24 cellular contexts compared by ENCODE assay signal in the genomic region with DNA sequence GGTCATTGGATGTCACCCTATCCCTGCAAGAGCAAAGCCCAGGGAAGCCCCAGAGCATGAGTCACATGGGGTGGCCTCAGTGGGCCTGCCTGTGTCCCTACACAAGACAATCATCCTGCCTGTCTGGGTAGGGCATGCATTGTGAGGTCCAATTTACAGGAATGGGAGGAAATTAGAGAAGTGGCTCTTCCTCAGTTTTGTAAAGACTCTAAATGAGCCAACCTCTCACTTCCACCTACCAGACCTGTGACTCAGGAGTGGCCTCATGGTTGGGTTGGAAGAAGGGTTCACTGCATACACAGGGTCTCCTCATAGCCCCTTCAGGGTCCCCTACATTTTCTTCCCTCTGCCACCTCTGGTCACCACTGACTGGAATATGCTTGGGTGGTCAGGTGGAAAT.
"Had no signal": no experiment of that assay in that cellular context is flagged by ENCODE, and none has a peak within 500 bp of the region (broad histone marks: within the 10 kb centered on the region; RNA-seq: fewer than 3 reads in every experiment).

No MANE protein-coding gene starts in this region.

- H3K27ac Mint-ChIP-seq: activated CD4-positive, alpha-beta memory T cell treated with anti-CD3 and anti-CD28 coated beads for 36 hours; activated CD4-positive, alpha-beta T cell treated with anti-CD3 and anti-CD28 coated beads, Interleukin-2, amount 10 ng/mL, durations not matched to agents 24 days and 14 days; activated naive CD4-positive, alpha-beta T cell treated with anti-CD3 and anti-CD28 coated beads, Interleukin-2, amount 10 ng/mL, durations not matched to agents 7 days and 5 days; activated naive CD8-positive, alpha-beta T cell treated with anti-CD3 and anti-CD28 coated beads for 36 hours; activated T-helper 2 cell treated with anti-CD3 and anti-CD28 coated beads, Interferon-gamma antibody, Interleukin-2, Interleukin-4, amounts not matched to agents 10 μg/mL and 5 μg/mL and 100 μg/mL, durations not matched to agents 14 hours and 24 hours and 36 hours; T-helper 1 cell treated with Interleukin-12 subunit alpha and Interleukin-12 subunit beta and Interleukin-4 antibody, amounts not matched to agents 30 μg/mL and 1 μg/mL, for 36 hours; WTC11 had no signal

- DNase-seq: activated CD4-positive, alpha-beta memory T cell treated with anti-CD3 and anti-CD28 coated beads for 36 hours; activated CD4-positive, alpha-beta T cell treated with anti-CD3 and anti-CD28 coated beads for 1 hour; activated CD4-positive, alpha-beta T cell treated with anti-CD3 and anti-CD28 coated beads, Interleukin-2, amount 10 ng/mL, durations not matched to agents 24 days and 14 days; activated CD8-positive, alpha-beta memory T cell treated with anti-CD3 and anti-CD28 coated beads for 24 hours; activated gamma-delta T cell treated with Interleukin-2 at 50 U/mL for 16 hours; activated naive CD4-positive, alpha-beta T cell treated with anti-CD3 and anti-CD28 coated beads, Interleukin-2, amount 10 ng/mL, durations not matched to agents 7 days and 5 days; activated naive CD8-positive, alpha-beta T cell treated with anti-CD3 and anti-CD28 coated beads for 36 hours; activated T-cell treated with anti-CD3 and anti-CD28 coated beads for 4 hours; activated T-cell treated with anti-CD3 and anti-CD28 coated beads, Interleukin-2, amount 50 U/mL, for 48 hours; caudate nucleus; IMR-90; Kasumi-1; KBM-7; NCI-H146; NCI-H187 treated with DMSO at 0.1 percent for 48 hours; NCI-H2171; NCI-H226; NCI-H526; NCI-H774; PC-9; SHP77 treated with DMSO at 0.1 percent for 48 hours had no signal

- H3K4me3 Mint-ChIP-seq: activated CD4-positive, alpha-beta memory T cell treated with anti-CD3 and anti-CD28 coated beads for 36 hours; activated CD4-positive, alpha-beta T cell treated with anti-CD3 and anti-CD28 coated beads, Interleukin-2, amount 10 ng/mL, durations not matched to agents 24 days and 14 days; activated naive CD4-positive, alpha-beta T cell treated with anti-CD3 and anti-CD28 coated beads, Interleukin-2, amount 10 ng/mL, durations not matched to agents 7 days and 5 days; activated naive CD8-positive, alpha-beta T cell treated with anti-CD3 and anti-CD28 coated beads for 36 hours; T-helper 1 cell treated with Interleukin-12 subunit alpha and Interleukin-12 subunit beta and Interleukin-4 antibody, amounts not matched to agents 30 μg/mL and 1 μg/mL, for 36 hours; WTC11 had no signal

- H3K27me3 Mint-ChIP-seq: activated CD4-positive, alpha-beta T cell treated with anti-CD3 and anti-CD28 coated beads, Interleukin-2, amount 10 ng/mL, durations not matched to agents 24 days and 14 days had no signal

- H3K36me3 Mint-ChIP-seq: activated CD4-positive, alpha-beta memory T cell treated with anti-CD3 and anti-CD28 coated beads for 36 hours; activated naive CD4-positive, alpha-beta T cell treated with anti-CD3 and anti-CD28 coated beads, Interleukin-2, amount 10 ng/mL, durations not matched to agents 7 days and 5 days; activated naive CD8-positive, alpha-beta T cell treated with anti-CD3 and anti-CD28 coated beads for 36 hours; WTC11 had no signal

- ATAC-seq: WTC11 had no signal

- H3K4me2 ChIP-seq: PC-9 had no signal

- H3K27ac ChIP-seq: PC-9 had no signal

- H3K4me3 ChIP-seq: PC-9 had no signal

- H3K9me3 Mint-ChIP-seq: activated CD4-positive, alpha-beta memory T cell treated with anti-CD3 and anti-CD28 coated beads for 36 hours; activated CD4-positive, alpha-beta T cell treated with anti-CD3 and anti-CD28 coated beads, Interleukin-2, amount 10 ng/mL, durations not matched to agents 24 days and 14 days; activated naive CD4-positive, alpha-beta T cell treated with anti-CD3 and anti-CD28 coated beads, Interleukin-2, amount 10 ng/mL, durations not matched to agents 7 days and 5 days; activated naive CD8-positive, alpha-beta T cell treated with anti-CD3 and anti-CD28 coated beads for 36 hours; activated T-helper 2 cell treated with anti-CD3 and anti-CD28 coated beads, Interferon-gamma antibody, Interleukin-2, Interleukin-4, amounts not matched to agents 10 μg/mL and 5 μg/mL and 100 μg/mL, durations not matched to agents 14 hours and 24 hours and 36 hours; T-helper 1 cell treated with Interleukin-12 subunit alpha and Interleukin-12 subunit beta and Interleukin-4 antibody, amounts not matched to agents 30 μg/mL and 1 μg/mL, for 36 hours had no signal

- H2AFZ ChIP-seq: PC-9 had no signal
